ENCODE assay signal across 1 cellular context in genomic region chr3:133620066-133620784, GRCh38.
TF ChIP-seq lines count a peak whose summit lies in the region.

No MANE protein-coding gene starts in this region.

TF ChIP-seq in SK-N-SH, 30 proteins besides CTCF, POLR2A, EP300 and RAD21 (continued from another document):
- no peak for TF ChIP-seq REST (IDR thresholded peaks at IDR 0.05; ENCODE audit: low read depth, low read length)
- TF ChIP-seq MAX (IDR thresholded peaks at IDR 0.05; ENCODE audit: low read depth), result no peak
